1 cellular context compared by ENCODE assay signal in the genomic region with DNA sequence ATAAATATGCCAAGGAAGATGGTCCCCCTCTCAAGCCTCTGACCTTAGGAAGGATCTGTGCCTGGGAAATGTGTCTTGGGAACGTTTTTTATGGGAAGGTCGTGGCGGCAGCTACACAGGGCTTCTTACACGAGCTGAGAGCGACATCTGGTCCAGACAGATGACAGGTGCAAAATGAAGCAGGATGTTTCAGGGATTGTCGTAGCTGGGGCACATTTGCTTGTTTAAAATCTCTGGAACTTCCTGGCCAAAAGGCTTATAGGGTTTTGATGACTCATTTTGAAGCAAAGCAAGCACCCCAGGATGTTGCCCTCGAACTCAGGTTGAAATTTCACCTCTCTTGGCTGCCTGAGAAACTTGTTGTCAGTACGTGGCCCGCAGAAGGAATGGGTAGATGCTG.
TF ChIP-seq lines count a peak whose summit lies in the region.

No MANE protein-coding gene starts in this region.

TF ChIP-seq in IMR-90, 13 proteins besides CTCF, POLR2A, EP300 and RAD21 (continued from another document):
- TF ChIP-seq, protein P1, sequence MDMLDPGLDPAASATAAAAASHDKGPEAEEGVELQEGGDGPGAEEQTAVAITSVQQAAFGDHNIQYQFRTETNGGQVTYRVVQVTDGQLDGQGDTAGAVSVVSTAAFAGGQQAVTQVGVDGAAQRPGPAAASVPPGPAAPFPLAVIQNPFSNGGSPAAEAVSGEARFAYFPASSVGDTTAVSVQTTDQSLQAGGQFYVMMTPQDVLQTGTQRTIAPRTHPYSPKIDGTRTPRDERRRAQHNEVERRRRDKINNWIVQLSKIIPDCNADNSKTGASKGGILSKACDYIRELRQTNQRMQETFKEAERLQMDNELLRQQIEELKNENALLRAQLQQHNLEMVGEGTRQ (IDR thresholded peaks at IDR 0.05; ENCODE audit: low read depth, low read length) = no peak
- TF ChIP-seq CHD1 (IDR thresholded peaks at IDR 0.05; ENCODE audit: low read depth, low read length) = no peak
- TF ChIP-seq BHLHE40 (IDR thresholded peaks at IDR 0.05; ENCODE audit: low read depth, low read length) = no peak
